Comparison of ENCODE assay signal across 1 cellular context in the genomic region with DNA sequence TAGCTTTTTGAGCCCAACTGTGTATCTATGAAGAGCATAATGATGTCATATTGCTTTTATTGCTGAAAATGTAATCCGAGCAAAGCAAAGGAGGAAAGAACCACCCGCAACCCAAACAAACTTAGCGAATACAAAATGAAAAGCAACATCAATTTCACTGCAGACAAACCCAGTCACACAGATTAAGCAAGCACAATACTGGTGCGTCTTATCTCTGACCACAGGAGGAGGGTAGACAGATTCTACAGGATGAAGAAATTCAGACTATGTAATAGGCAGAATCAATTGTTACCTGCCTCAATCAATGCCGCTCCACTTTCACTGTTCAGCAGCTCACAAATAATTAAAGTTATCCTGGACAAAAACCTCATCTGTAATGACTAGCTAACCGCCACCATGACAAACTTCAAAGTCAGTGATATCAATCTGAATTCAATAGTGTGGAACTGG.
TF ChIP-seq lines count a peak whose summit lies in the region.

No MANE protein-coding gene starts in this region.

TF ChIP-seq in K562, 482 proteins besides CTCF, POLR2A, EP300 and RAD21 (continued from another document):
- TF ChIP-seq, protein P1, sequence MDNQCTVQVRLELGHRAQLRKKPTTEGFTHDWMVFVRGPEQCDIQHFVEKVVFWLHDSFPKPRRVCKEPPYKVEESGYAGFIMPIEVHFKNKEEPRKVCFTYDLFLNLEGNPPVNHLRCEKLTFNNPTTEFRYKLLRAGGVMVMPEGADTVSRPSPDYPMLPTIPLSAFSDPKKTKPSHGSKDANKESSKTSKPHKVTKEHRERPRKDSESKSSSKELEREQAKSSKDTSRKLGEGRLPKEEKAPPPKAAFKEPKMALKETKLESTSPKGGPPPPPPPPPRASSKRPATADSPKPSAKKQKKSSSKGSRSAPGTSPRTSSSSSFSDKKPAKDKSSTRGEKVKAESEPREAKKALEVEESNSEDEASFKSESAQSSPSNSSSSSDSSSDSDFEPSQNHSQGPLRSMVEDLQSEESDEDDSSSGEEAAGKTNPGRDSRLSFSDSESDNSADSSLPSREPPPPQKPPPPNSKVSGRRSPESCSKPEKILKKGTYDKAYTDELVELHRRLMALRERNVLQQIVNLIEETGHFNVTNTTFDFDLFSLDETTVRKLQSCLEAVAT (IDR thresholded peaks at IDR 0.05): 0 out of 4 replicates have a peak, but pooled peaks of 1 of the 2 experiments have one; percentile 34
- TF ChIP-seq ZNF766 (CRISPR knock-in tag; conservative IDR thresholded peaks at IDR 0.05): no peak
- TF ChIP-seq U2AF2 (optimal IDR thresholded peaks at IDR 0.05; ENCODE audit: low read depth, low read length): no peak
- peak; percentile 77 for TF ChIP-seq CBFA2T3 (IDR thresholded peaks at IDR 0.05)
- no peak for TF ChIP-seq NR2F6 (CRISPR knock-in tag; IDR thresholded peaks at IDR 0.05)
- no peak for TF ChIP-seq HDAC8 (tag; IDR thresholded peaks at IDR 0.05)
- peak; percentile 85 for TF ChIP-seq CEBPB (tag; IDR thresholded peaks at IDR 0.05)
- no peak for TF ChIP-seq HDGF (IDR thresholded peaks at IDR 0.05)
- no peak for TF ChIP-seq SIRT6 (IDR thresholded peaks at IDR 0.05; ENCODE audit: low read depth, low read length)
- no peak for TF ChIP-seq NR1H2 (CRISPR knock-in tag; IDR thresholded peaks at IDR 0.05)
- TF ChIP-seq, protein P2, sequence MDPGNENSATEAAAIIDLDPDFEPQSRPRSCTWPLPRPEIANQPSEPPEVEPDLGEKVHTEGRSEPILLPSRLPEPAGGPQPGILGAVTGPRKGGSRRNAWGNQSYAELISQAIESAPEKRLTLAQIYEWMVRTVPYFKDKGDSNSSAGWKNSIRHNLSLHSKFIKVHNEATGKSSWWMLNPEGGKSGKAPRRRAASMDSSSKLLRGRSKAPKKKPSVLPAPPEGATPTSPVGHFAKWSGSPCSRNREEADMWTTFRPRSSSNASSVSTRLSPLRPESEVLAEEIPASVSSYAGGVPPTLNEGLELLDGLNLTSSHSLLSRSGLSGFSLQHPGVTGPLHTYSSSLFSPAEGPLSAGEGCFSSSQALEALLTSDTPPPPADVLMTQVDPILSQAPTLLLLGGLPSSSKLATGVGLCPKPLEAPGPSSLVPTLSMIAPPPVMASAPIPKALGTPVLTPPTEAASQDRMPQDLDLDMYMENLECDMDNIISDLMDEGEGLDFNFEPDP (CRISPR knock-in tag; IDR thresholded peaks at IDR 0.05): no peak
- TF ChIP-seq, protein P3, sequence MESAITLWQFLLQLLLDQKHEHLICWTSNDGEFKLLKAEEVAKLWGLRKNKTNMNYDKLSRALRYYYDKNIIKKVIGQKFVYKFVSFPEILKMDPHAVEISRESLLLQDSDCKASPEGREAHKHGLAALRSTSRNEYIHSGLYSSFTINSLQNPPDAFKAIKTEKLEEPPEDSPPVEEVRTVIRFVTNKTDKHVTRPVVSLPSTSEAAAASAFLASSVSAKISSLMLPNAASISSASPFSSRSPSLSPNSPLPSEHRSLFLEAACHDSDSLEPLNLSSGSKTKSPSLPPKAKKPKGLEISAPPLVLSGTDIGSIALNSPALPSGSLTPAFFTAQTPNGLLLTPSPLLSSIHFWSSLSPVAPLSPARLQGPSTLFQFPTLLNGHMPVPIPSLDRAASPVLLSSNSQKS (CRISPR knock-in tag; IDR thresholded peaks at IDR 0.05): no peak
- TF ChIP-seq, protein P4, sequence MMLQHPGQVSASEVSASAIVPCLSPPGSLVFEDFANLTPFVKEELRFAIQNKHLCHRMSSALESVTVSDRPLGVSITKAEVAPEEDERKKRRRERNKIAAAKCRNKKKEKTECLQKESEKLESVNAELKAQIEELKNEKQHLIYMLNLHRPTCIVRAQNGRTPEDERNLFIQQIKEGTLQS (IDR thresholded peaks at IDR 0.05): 0 out of 2 replicates have a peak, but pooled peaks have one; percentile 27
- TF ChIP-seq, protein P4 (CRISPR knock-in tag; conservative IDR thresholded peaks at IDR 0.05): no peak
- no peak for TF ChIP-seq ATF1 (CRISPR knock-in tag; IDR thresholded peaks at IDR 0.05)
- 0 out of 2 replicates have a peak, but pooled peaks have one; percentile 14 for TF ChIP-seq ATF1 (tag; IDR thresholded peaks at IDR 0.05)
- TF ChIP-seq SRSF3 (IDR thresholded peaks at IDR 0.05; ENCODE audit: insufficient read depth, low read length): no peak
- no peak for TF ChIP-seq HNRNPL (IDR thresholded peaks at IDR 0.05; ENCODE audit: low read depth, low read length)
- peak; percentile 70 for TF ChIP-seq SOX6 (IDR thresholded peaks at IDR 0.05)
- peak; percentile 62 to 74; a peak in 3 of 4 replicates for TF ChIP-seq KDM1A (IDR thresholded peaks at IDR 0.05)
- 0 out of 2 replicates have a peak, but pooled peaks have one; percentile 26 for TF ChIP-seq ZEB2 (IDR thresholded peaks at IDR 0.05)
- no peak for TF ChIP-seq CREM (IDR thresholded peaks at IDR 0.05; ENCODE audit: low read depth)
- TF ChIP-seq TCF3 (CRISPR knock-in tag; IDR thresholded peaks at IDR 0.05): peak; percentile 53
- TF ChIP-seq POLR2G (IDR thresholded peaks at IDR 0.05; ENCODE audit: low read depth, low read length): no peak
- no peak for TF ChIP-seq KLF6 (CRISPR knock-in tag; IDR thresholded peaks at IDR 0.05; ENCODE audit: borderline replicate concordance)
- TF ChIP-seq HDAC2 (IDR thresholded peaks at IDR 0.05): peak; percentile 66; the same call in 1 of the 2 replicates
- TF ChIP-seq ZFX (CRISPR knock-in tag; IDR thresholded peaks at IDR 0.05): no peak
- no peak for TF ChIP-seq TAF15 (IDR thresholded peaks at IDR 0.05; ENCODE audit: low read depth, low read length)
- TF ChIP-seq CEBPG (CRISPR knock-in tag; IDR thresholded peaks at IDR 0.05): no peak
- peak in 1 of 2 experiments; percentile 58; a peak in 3 of 4 replicates for TF ChIP-seq CEBPG (tag; conservative IDR thresholded peaks at IDR 0.05 in 1 of 2, IDR thresholded peaks at IDR 0.05 in 1 of 2)
- TF ChIP-seq TAL1 (IDR thresholded peaks at IDR 0.05): peak; percentile 54; the same call in 1 of the 2 replicates
- TF ChIP-seq SMAD4 (CRISPR knock-in tag; conservative IDR thresholded peaks at IDR 0.05): no peak
